ENCODE assay signal across 29 cellular contexts in the genomic region with DNA sequence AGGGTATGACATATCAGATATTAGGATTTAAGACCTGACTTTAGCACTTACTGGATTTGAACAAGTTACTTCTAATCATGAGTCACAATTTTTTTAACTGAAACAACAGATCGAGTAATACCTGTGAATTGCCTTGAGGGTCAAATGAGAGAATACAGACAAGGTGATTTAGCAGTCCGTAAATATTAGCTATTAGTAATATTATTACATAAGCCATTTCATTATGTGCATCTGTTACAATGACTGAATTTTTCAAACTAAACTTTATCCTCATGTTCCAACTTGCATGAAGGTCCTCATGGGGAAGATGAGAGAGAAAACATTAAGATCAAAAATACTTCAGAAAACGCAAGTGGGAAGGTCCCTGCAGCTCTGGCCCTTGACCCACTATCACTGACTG.
"Had no signal": no experiment of that assay in that cellular context is flagged by ENCODE, and none has a peak within 500 bp of the region (broad histone marks: within the 10 kb centered on the region; RNA-seq: fewer than 3 reads in every experiment).

No MANE protein-coding gene starts in this region.

- H3K36me3 ChIP-seq: adrenal gland, ascending aorta had no signal

- H3K4me1 ChIP-seq: adrenal gland, ascending aorta had no signal

- ATAC-seq: activated CD8-positive, alpha-beta T cell treated with anti-CD3 and anti-CD28 coated beads for 36 hours; activated naive CD4-positive, alpha-beta T cell treated with anti-CD3 and anti-CD28 coated beads, Interleukin-2, amount 50 U/mL, for 72 hours; activated T-cell treated with anti-CD3 and anti-CD28 coated beads, Interleukin-2, amount 50 U/mL, for 4 hours; activated T-cell treated with anti-CD3 and anti-CD28 coated beads, Interleukin-2, amount 50 U/mL, for 72 hours; activated T-helper 17 cell treated with anti-CD3 and anti-CD28 coated beads, Interleukin-2, amount 50 U/mL, for 72 hours had no signal

- H3K27ac ChIP-seq: adrenal gland, ascending aorta, VCaP had no signal

- H3K4me3 ChIP-seq: adrenal gland, ascending aorta had no signal

- DNase-seq: activated B cell treated with CpG ODN at 0.5 μM for 24 hours; activated CD4-positive, alpha-beta memory T cell treated with anti-CD3 and anti-CD28 coated beads for 36 hours; activated CD4-positive, alpha-beta T cell treated with anti-CD3 and anti-CD28 coated beads for 4 hours; activated CD4-positive, alpha-beta T cell treated with anti-CD3 and anti-CD28 coated beads, Interleukin-2, amount 10 ng/mL, durations not matched to agents 24 days and 14 days; activated CD4-positive, alpha-beta T cell treated with anti-CD3 and anti-CD28 coated beads, Interleukin-2, amount 50 U/mL, for 1 hour; activated CD4-positive, alpha-beta T cell treated with anti-CD3 and anti-CD28 coated beads, Interleukin-2, amount 50 U/mL, for 4 hours; activated CD4-positive, CD25-positive, alpha-beta regulatory T cell treated with anti-CD3 and anti-CD28 coated beads, Interleukin-2, amount 50 U/mL, for 72 hours; activated CD8-positive, alpha-beta memory T cell treated with anti-CD3 and anti-CD28 coated beads, Interleukin-2, amount 50 U/mL, for 4 hours; activated CD8-positive, alpha-beta T cell treated with anti-CD3 and anti-CD28 coated beads for 36 hours; activated effector memory CD4-positive, alpha-beta T cell treated with anti-CD3 and anti-CD28 coated beads, Interleukin-2, amount 50 U/mL, for 16 hours; activated gamma-delta T cell treated with Interleukin-2 at 50 U/mL for 16 hours; activated naive CD4-positive, alpha-beta T cell; activated naive CD4-positive, alpha-beta T cell treated with anti-CD3 and anti-CD28 coated beads for 36 hours; activated naive CD4-positive, alpha-beta T cell treated with anti-CD3 and anti-CD28 coated beads, Interleukin-2, amount 50 U/mL, for 16 hours; activated naive CD8-positive, alpha-beta T cell treated with anti-CD3 and anti-CD28 coated beads for 36 hours; activated T-cell treated with anti-CD3 and anti-CD28 coated beads for 4 hours; activated T-cell treated with anti-CD3 and anti-CD28 coated beads, Interleukin-2, amount 50 U/mL, for 1 hour; activated T-cell treated with anti-CD3 and anti-CD28 coated beads, Interleukin-2, amount 50 U/mL, for 4 hours; activated T-cell treated with anti-CD3 and anti-CD28 coated beads, Interleukin-2, amount 50 U/mL, for 72 hours; adrenal gland; amniotic stem cell; central memory CD4-positive, alpha-beta T cell; T-helper 1 cell; T-helper 2 cell; T-helper 9 cell had no signal

- H3K27me3 ChIP-seq: adrenal gland, ascending aorta had no signal

- H3K9me3 ChIP-seq: adrenal gland, ascending aorta had no signal
